In genomic region chr13:80695841-80696240, GRCh38 we compare ENCODE assay signal across 31 cellular contexts.
"Had no signal": no experiment of that assay in that cellular context is flagged by ENCODE, and none has a peak within 500 bp of the region (broad histone marks: within the 10 kb centered on the region; RNA-seq: fewer than 3 reads in every experiment).

No MANE protein-coding gene starts in this region.

- H3K4me1 ChIP-seq: gastroesophageal sphincter, left lung, lower lobe of right lung, pancreas, prostate gland, vagina had no signal

- H3K27ac ChIP-seq: gastroesophageal sphincter, left lung, lower lobe of right lung, neutrophil, pancreas, prostate gland, skin epidermis, vagina had no signal

- H3K36me3 ChIP-seq: gastroesophageal sphincter, left lung, lower lobe of right lung, neutrophil, pancreas, prostate gland, vagina had no signal

- ATAC-seq: gastroesophageal sphincter; left lung; lower lobe of right lung; natural killer cell; pancreas; sciatic nerve; stimulated activated effector memory CD8-positive, alpha-beta T cell treated with anti-CD3 and anti-CD28 coated beads, Interleukin-12 subunit alpha, Interleukin-12 subunit beta, amount 100 ng/mL, for 72 hours had no signal

- H3K27ac Mint-ChIP-seq: activated CD4-positive, alpha-beta memory T cell treated with anti-CD3 and anti-CD28 coated beads for 36 hours; activated naive CD4-positive, alpha-beta T cell treated with anti-CD3 and anti-CD28 coated beads, Interleukin-2, amount 10 ng/mL, durations not matched to agents 7 days and 5 days; activated T-cell treated with anti-CD3 and anti-CD28 coated beads, Interleukin-2, amount 50 U/mL, for 24 hours; natural killer cell; stimulated activated effector memory CD8-positive, alpha-beta T cell treated with anti-CD3 and anti-CD28 coated beads, Interleukin-12 subunit alpha, Interleukin-12 subunit beta, amount 100 ng/mL, for 72 hours; stimulated activated naive CD8-positive, alpha-beta T cell treated with anti-CD3 and anti-CD28 coated beads, Interleukin-15, Interleukin-2, amounts not matched to agents 100 ng/mL and 50 ng/mL, for 24 hours; type B pancreatic cell had no signal

- H3K27me3 ChIP-seq: gastroesophageal sphincter, left lung, neutrophil, pancreas, vagina had no signal

- FAIRE-seq: astrocyte had no signal

- H3K9me3 ChIP-seq: neutrophil, pancreas, prostate gland, vagina had no signal

- H3K4me3 ChIP-seq: gastroesophageal sphincter, left lung, lower lobe of right lung, pancreas, prostate gland, skin epidermis, vagina had no signal

- H3K36me3 Mint-ChIP-seq: activated CD4-positive, alpha-beta memory T cell treated with anti-CD3 and anti-CD28 coated beads for 36 hours; activated naive CD4-positive, alpha-beta T cell treated with anti-CD3 and anti-CD28 coated beads, Interleukin-2, amount 10 ng/mL, durations not matched to agents 7 days and 5 days; stimulated activated effector memory CD8-positive, alpha-beta T cell treated with anti-CD3 and anti-CD28 coated beads, Interleukin-12 subunit alpha, Interleukin-12 subunit beta, amount 100 ng/mL, for 72 hours; type B pancreatic cell had no signal

- DNase-seq: activated CD4-positive, alpha-beta memory T cell treated with anti-CD3 and anti-CD28 coated beads for 36 hours; activated CD4-positive, alpha-beta T cell treated with anti-CD3 and anti-CD28 coated beads for 48 hours; activated CD8-positive, alpha-beta memory T cell treated with anti-CD3 and anti-CD28 coated beads, Interleukin-2, amount 50 U/mL, for 4 hours; activated gamma-delta T cell; activated naive CD4-positive, alpha-beta T cell treated with anti-CD3 and anti-CD28 coated beads, Interleukin-2, amount 10 ng/mL, durations not matched to agents 7 days and 5 days; activated T-cell treated with anti-CD3 and anti-CD28 coated beads, Interleukin-2, amount 50 U/mL, for 24 hours; amniotic stem cell; dermis blood vessel endothelial cell; effector memory CD4-positive, alpha-beta T cell; erythroblast; hippocampal formation; kidney glomerular epithelial cell; left lung; lower lobe of right lung; mesenchymal stem cell; natural killer cell; pancreas; retina; stimulated activated CD4-positive, alpha-beta T cell treated with anti-CD3 and anti-CD28 coated beads, Interleukin-4, amount 100 ng/mL, for 24 hours; substantia nigra; T-helper 2 cell had no signal
